ENCODE assay signal across 19 cellular contexts in genomic region chr13:45269204-45269603, GRCh38.
A peak's percentile ranks its signal among the peaks of the same experiment; 100 is the strongest.
DNase-seq lines count a peak whose midpoint lies in the region; ATAC-seq, FAIRE-seq and TF ChIP-seq lines count a peak whose summit lies in the region.
"Had no signal": no experiment of that assay in that cellular context is flagged by ENCODE, and none has a peak within 500 bp of the region (broad histone marks: within the 10 kb centered on the region; RNA-seq: fewer than 3 reads in every experiment).

No MANE protein-coding gene starts in this region.

- H2BK12ac ChIP-seq in H1 (ENCODE audit: low read depth, low read length): no peak overlapping the region

- H4K8ac ChIP-seq in H1 (ENCODE audit: extremely low read depth, insufficient read depth, low read length): no peak overlapping the region

- CTCF ChIA-PET in PC-3 (lab: Charles Lee): no interaction called here
- CTCF ChIA-PET in H1 (lab: Charles Lee; ENCODE audit: partially characterized antibody): interaction anchor here (0.6 to 6.1 kb wide), 11 partner anchors 10 to 760 kb away, joined by 3 to 27 read pairs (median 3); no protein-coding TSS in a partner anchor

- TF ChIP-seq CTCF in PC-3 (conservative IDR thresholded peaks at IDR 0.05; ENCODE audit: low read depth, low read length): no peak
- peak; percentile 4 to 53 (median 30); a peak in 3 of 4 replicates for TF ChIP-seq CTCF in H1 (IDR thresholded peaks at IDR 0.05; ENCODE audit: control extremely low read depth in 1 of 3, insufficient read depth in 1 of 3, low read depth in 1 of 3, low read length in 3 of 3)
- TF ChIP-seq CTCF in neural progenitor cell (IDR thresholded peaks at IDR 0.05): peak; percentile 8

- peaks cover 3% of the 10 kb centered on the region for H3K36me3 Mint-ChIP-seq in neural progenitor cell

- intact Hi-C loops in PC-3 (cut with micrococcal nuclease): no loop called here

- no peak overlapping the region for H3K23ac ChIP-seq in H1 (ENCODE audit: insufficient read length)

- H3K9me3 ChIP-seq in PC-3 (ENCODE audit: low read length) (no peaks in the 10 kb centered on the region), H1 (ENCODE audit: insufficient read depth in 2 of 2, low read depth in 1 of 2, low read length in 1 of 2) (no peaks in the 10 kb centered on the region), neural progenitor cell (ENCODE audit: low read depth) (no peaks in the 10 kb centered on the region)
- H3K9me3 ChIP-seq: tibial artery had no signal

- H3K9me3 Mint-ChIP-seq in neural progenitor cell: no peaks in the 10 kb centered on the region
- H3K9me3 Mint-ChIP-seq: nephron had no signal

- H2BK15ac ChIP-seq in H1 (ENCODE audit: low read length): no peak overlapping the region

- no peaks in the 10 kb centered on the region for H3K27me3 Mint-ChIP-seq in neural progenitor cell (ENCODE audit: insufficient read depth, low read depth)

- H4K20me1 ChIP-seq in PC-3 (ENCODE audit: low read length) (no peaks in the 10 kb centered on the region), H1 (replicated peaks in 1 of 2; ENCODE audit: control insufficient read depth in 1 of 2, insufficient read depth in 2 of 2, low read length in 2 of 2) (no peaks in the 10 kb centered on the region), neural progenitor cell (ENCODE audit: low read depth) (no peaks in the 10 kb centered on the region)

- H3K9me2 ChIP-seq in PC-3 (replicated peaks; ENCODE audit: low read length): no peaks in the 10 kb centered on the region

- H3F3A ChIP-seq in PC-3 (ENCODE audit: low read length, unreplicated experiment): no peaks in the 10 kb centered on the region
- H3F3A ChIP-seq in neural progenitor cell (ENCODE audit: low read depth): no peaks in the 10 kb centered on the region

- no peak overlapping the region for H2BK5ac ChIP-seq in H1 (ENCODE audit: low read depth, low read length)

- no peaks in the 10 kb centered on the region for H3K27me3 ChIP-seq in PC-3 (ENCODE audit: low read length)
- H3K27me3 ChIP-seq in H1 (replicated peaks in 1 of 4; ENCODE audit: control insufficient read depth in 3 of 4, extremely low read depth in 1 of 4, insufficient read depth in 3 of 4, low read length in 3 of 4): no peaks in the 10 kb centered on the region
- no peaks in the 10 kb centered on the region for H3K27me3 ChIP-seq in neural progenitor cell
- H3K27me3 ChIP-seq: tibial artery had no signal

- H3K4me1 Mint-ChIP-seq in neural progenitor cell: no peaks in the 10 kb centered on the region
- H3K4me1 Mint-ChIP-seq: nephron had no signal

- DNase-seq in H4 (ENCODE audit: low spot score) (peak; percentile 79), PC-3 (peak; percentile 44), H1 (ENCODE audit: low read depth in 1 of 2, low spot score in 2 of 2) (no peak), neural progenitor cell (ENCODE audit: low spot score) (no peak), globus pallidus (ENCODE audit: low spot score) (no peak)
- DNase-seq: activated CD4-positive, alpha-beta T cell treated with anti-CD3 and anti-CD28 coated beads for 4 hours; activated gamma-delta T cell treated with Interleukin-2 at 50 U/mL for 16 hours; AML-193; GF-D8; NCI-H1930; NCI-H510A; stimulated activated CD4-positive, alpha-beta T cell treated with anti-CD3 and anti-CD28 coated beads, Interleukin-15, amount 100 ng/mL, for 24 hours; stimulated activated naive CD4-positive, alpha-beta T cell; tibial artery had no signal

- no peak for ATAC-seq in PC-3
- no peak for ATAC-seq in GM18867 (IDR thresholded peaks at IDR 0.05; ENCODE audit: unreplicated experiment)
- no peak for ATAC-seq in GM21360 (IDR thresholded peaks at IDR 0.05; ENCODE audit: unreplicated experiment)
- ATAC-seq in GM19328 (IDR thresholded peaks at IDR 0.05; ENCODE audit: unreplicated experiment): no peak

- no peak overlapping the region for H2BK120ac ChIP-seq in H1 (replicated peaks; ENCODE audit: low read depth, low read length)

- no peak overlapping the region for H4K5ac ChIP-seq in H1 (ENCODE audit: insufficient read length, low read depth, low read length)

- POLR2A ChIA-PET in PC-3 (lab: Charles Lee; ENCODE audit: unreplicated experiment) (no interaction called here), H1 (lab: Charles Lee; ENCODE audit: partially characterized antibody) (interaction anchor here (0.6 kb wide), 1 partner anchor 142 kb away, joined by 4 read pairs; no protein-coding TSS in a partner anchor)

- no peak for TF ChIP-seq EP300 in H1 (IDR thresholded peaks at IDR 0.05; ENCODE audit: borderline replicate concordance in 1 of 2, low read depth in 2 of 2, low read length in 2 of 2)

- H3K4me2 ChIP-seq in PC-3 (ENCODE audit: low read length) (no peak overlapping the region), H1 (ENCODE audit: insufficient read depth in 1 of 2, low read depth in 2 of 2, low read length in 2 of 2) (no peak overlapping the region), neural progenitor cell (no peak overlapping the region)

- H3K27ac ChIP-seq in PC-3 (ENCODE audit: low read length) (no peak overlapping the region), H1 (ENCODE audit: low read depth, low read length) (no peak overlapping the region), neural progenitor cell (no peak overlapping the region)
- H3K27ac ChIP-seq: tibial artery had no signal

- H3K9ac ChIP-seq in PC-3 (ENCODE audit: low read length) (no peak overlapping the region), H1 (replicated peaks in 1 of 4; ENCODE audit: extremely low read depth in 1 of 4, low read depth in 3 of 4, low read length in 3 of 4) (no peak overlapping the region), neural progenitor cell (no peak overlapping the region)

- TF ChIP-seq POLR2A in H1 (IDR thresholded peaks at IDR 0.05; ENCODE audit: control extremely low read depth in 1 of 2, low read depth in 2 of 2, low read length in 2 of 2): no peak

- H3K18ac ChIP-seq in H1 (ENCODE audit: extremely low read depth, low read length): no peak overlapping the region

- H3K4me1 ChIP-seq in PC-3 (ENCODE audit: insufficient read depth, low read length): peaks cover 9% of the 10 kb centered on the region; the same call in 1 of the 2 replicates
- H3K4me1 ChIP-seq in H1 (replicated peaks in 1 of 4; ENCODE audit: control insufficient read depth in 3 of 4, insufficient read depth in 4 of 4, low read length in 3 of 4): peaks cover 0 to 5% (median 2%) of the 10 kb centered on the region in 4 experiments; a peak in 2 of 7 replicates
- no peaks in the 10 kb centered on the region for H3K4me1 ChIP-seq in neural progenitor cell
- H3K4me1 ChIP-seq: tibial artery had no signal

- H3K4me3 ChIP-seq in PC-3 (ENCODE audit: low read length): no peak overlapping the region
- H3K4me3 ChIP-seq in H1 (ENCODE audit: extremely low read depth in 1 of 4, insufficient read depth in 2 of 4, low read depth in 3 of 4, low read length in 4 of 4): no peak overlapping the region
- H3K4me3 ChIP-seq in neural progenitor cell: no peak overlapping the region
- H3K4me3 ChIP-seq: tibial artery had no signal

- no peak overlapping the region for H2AK5ac ChIP-seq in H1 (ENCODE audit: low read depth, low read length)

- H3K23me2 ChIP-seq in H1 (ENCODE audit: low read depth, low read length): no peaks in the 10 kb centered on the region

- no peaks in the 10 kb centered on the region for H3K79me1 ChIP-seq in H1 (ENCODE audit: low read depth, low read length)

- no peak overlapping the region for H3K27ac Mint-ChIP-seq in neural progenitor cell
- H3K27ac Mint-ChIP-seq: nephron had no signal

- H3K4ac ChIP-seq in H1 (replicated peaks; ENCODE audit: insufficient read length, low read depth, low read length): no peak overlapping the region

- H3K36me3 ChIP-seq in PC-3 (ENCODE audit: low read depth, low read length) (no peaks in the 10 kb centered on the region; the same call in 1 of the 2 replicates), H1 (ENCODE audit: control insufficient read depth in 2 of 4, insufficient read depth in 4 of 4, low read length in 3 of 4) (no peaks in the 10 kb centered on the region; a peak in 1 of 8 replicates), neural progenitor cell (no peaks in the 10 kb centered on the region)

- H3K79me2 ChIP-seq in PC-3 (ENCODE audit: low read length): no peaks in the 10 kb centered on the region
- H3K79me2 ChIP-seq in H1 (ENCODE audit: control insufficient read depth in 1 of 2, insufficient read depth in 2 of 2, low read length in 2 of 2): no peaks in the 10 kb centered on the region
- no peaks in the 10 kb centered on the region for H3K79me2 ChIP-seq in neural progenitor cell (ENCODE audit: low read depth)

- TF ChIP-seq RAD21 in H1 (IDR thresholded peaks at IDR 0.05 in 1 of 2, conservative IDR thresholded peaks at IDR 0.05 in 1 of 2; ENCODE audit: low read depth in 2 of 2, low read length in 2 of 2): peak; percentile 21 to 46; a peak in 3 of 4 replicates

- no peak overlapping the region for H2BK20ac ChIP-seq in H1 (ENCODE audit: low read length)

- BruUV-seq in PC-3 (replicated peaks; lab: Mats Ljungman, UMichigan): no TSS peak

- peak; percentile 36 for FAIRE-seq in H1 (lab: Jason Lieb, UNC)
- FAIRE-seq: GM12891 had no signal

- no peak overlapping the region for H4K91ac ChIP-seq in H1 (replicated peaks; ENCODE audit: insufficient read length, low read length)

- H3K4me3 Mint-ChIP-seq in neural progenitor cell: no peak overlapping the region
- H3K4me3 Mint-ChIP-seq: nephron had no signal

- H2AFZ ChIP-seq in PC-3 (ENCODE audit: low read length): no peak overlapping the region
- no peak overlapping the region for H2AFZ ChIP-seq in H1 (ENCODE audit: low read length)
- no peak overlapping the region for H2AFZ ChIP-seq in neural progenitor cell (replicated peaks)

- H3K56ac ChIP-seq in H1 (replicated peaks; ENCODE audit: insufficient read length, low read depth, low read length): no peak overlapping the region

- H3K14ac ChIP-seq in H1 (ENCODE audit: insufficient read length): no peak overlapping the region

- 82% methylated on average over 2 of the region's 2 CpGs; no CpG with 5 or more reads in 1 of the 2 experiments for WGBS in H1 (ENCODE audit: extremely low coverage in 1 of 2, insufficient coverage in 1 of 2, insufficient read length in 1 of 2, insufficient replicate concordance in 2 of 2, low coverage in 1 of 2, low lambda C conversion rate in 2 of 2, missing lambda C conversion rate in 1 of 2), 2 experiments

TF ChIP-seq in H1, 55 proteins besides CTCF, POLR2A, EP300 and RAD21 (continues in another document):
- TF ChIP-seq GABPA (IDR thresholded peaks at IDR 0.05; ENCODE audit: borderline replicate concordance, insufficient read depth, low read length) (no peak), KDM4A (IDR thresholded peaks at IDR 0.05; ENCODE audit: low read depth, low read length, severe bottlenecking) (no peak), NRF1 (IDR thresholded peaks at IDR 0.05; ENCODE audit: low read depth, low read length) (no peak), RXRA (IDR thresholded peaks at IDR 0.05; ENCODE audit: insufficient read depth, low read depth, low read length) (no peak), ZNF274 (IDR thresholded peaks at IDR 0.05; ENCODE audit: borderline replicate concordance, extremely low read depth, low read length) (no peak), RNF2 (IDR thresholded peaks at IDR 0.05; ENCODE audit: borderline replicate concordance, low read depth, low read length, missing control alignments, poor library complexity, severe bottlenecking) (no peak)
- TF ChIP-seq, protein P1, sequence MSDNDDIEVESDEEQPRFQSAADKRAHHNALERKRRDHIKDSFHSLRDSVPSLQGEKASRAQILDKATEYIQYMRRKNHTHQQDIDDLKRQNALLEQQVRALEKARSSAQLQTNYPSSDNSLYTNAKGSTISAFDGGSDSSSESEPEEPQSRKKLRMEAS (IDR thresholded peaks at IDR 0.05): no peak

Comparison
In these comparisons a context has a peak if more than half of its experiments do, and no peak if none do; other contexts are left out.
1. DNase-seq: peak in H4 (single experiment) and PC-3 (single experiment); none in H1 (0 of 2), neural progenitor cell (single experiment) and globus pallidus (single experiment).